ENCODE assay signal across 8 cellular contexts in genomic region chr12:124388038-124388676, GRCh38.
A peak's percentile ranks its signal among the peaks of the same experiment; 100 is the strongest.
DNase-seq lines count a peak whose midpoint lies in the region; ATAC-seq and TF ChIP-seq lines count a peak whose summit lies in the region.

No MANE protein-coding gene starts in this region.

- 76% methylated on average over 14 of the region's 15 CpGs for WGBS in smooth muscle cell (ENCODE audit: low lambda C conversion rate)

- H3K4me3 Mint-ChIP-seq in GM23338 (peak overlapping the region; percentile 60), immature natural killer cell (peak overlapping the region; percentile 22 to 79 (median 41))
- H3K4me3 Mint-ChIP-seq in activated naive CD8-positive, alpha-beta T cell treated with anti-CD3 and anti-CD28 coated beads, Interleukin-2, amount 10 ng/mL, durations not matched to agents 7 days and 5 days: peak overlapping the region; percentile 57

- no peak for ATAC-seq in GM23338
- ATAC-seq in activated naive CD8-positive, alpha-beta T cell treated with anti-CD3 and anti-CD28 coated beads, Interleukin-2, amount 10 ng/mL, durations not matched to agents 7 days and 5 days (ENCODE audit: low read depth): no peak

- 0 out of 2 replicates have a peak, but pooled peaks cover 3% of the 10 kb centered on the region for H4K20me1 ChIP-seq in GM23338 (replicated peaks; ENCODE audit: insufficient read depth)
- H4K20me1 ChIP-seq in smooth muscle cell (ENCODE audit: low read depth): peaks cover 93% of the 10 kb centered on the region

- no peaks in the 10 kb centered on the region for H3K36me3 ChIP-seq in GM23338 (ENCODE audit: insufficient read depth)
- no peaks in the 10 kb centered on the region for H3K36me3 ChIP-seq in smooth muscle cell (ENCODE audit: low read depth)

- H3K36me3 Mint-ChIP-seq in GM23338 (ENCODE audit: low read depth) (peaks cover 13% of the 10 kb centered on the region; the same call in 2 of the 3 replicates), immature natural killer cell (no peaks in the 10 kb centered on the region)
- no peaks in the 10 kb centered on the region for H3K36me3 Mint-ChIP-seq in activated naive CD8-positive, alpha-beta T cell treated with anti-CD3 and anti-CD28 coated beads, Interleukin-2, amount 10 ng/mL, durations not matched to agents 7 days and 5 days

- H3K79me2 ChIP-seq in GM23338 (replicated peaks; ENCODE audit: insufficient read depth) (peaks cover 4% of the 10 kb centered on the region; the same call in 1 of the 2 replicates), smooth muscle cell (ENCODE audit: low read depth) (peaks cover 34% of the 10 kb centered on the region)

- H3K4me3 ChIP-seq in GM23338: peak overlapping the region; percentile 57; the same call in 1 of the 2 replicates
- H3K4me3 ChIP-seq in smooth muscle cell: peak overlapping the region; percentile 57

- H3K9me2 ChIP-seq in GM23338 (ENCODE audit: insufficient read depth): no peaks in the 10 kb centered on the region

- H3K4me1 Mint-ChIP-seq in GM23338 (peaks cover under 1% of the 10 kb centered on the region; the same call in 2 of the 3 replicates), immature natural killer cell (peaks cover 37 to 38% of the 10 kb centered on the region in 2 donors)
- peaks cover 28% of the 10 kb centered on the region for H3K4me1 Mint-ChIP-seq in activated naive CD8-positive, alpha-beta T cell treated with anti-CD3 and anti-CD28 coated beads, Interleukin-2, amount 10 ng/mL, durations not matched to agents 7 days and 5 days

- H3K27me3 Mint-ChIP-seq in GM23338 (ENCODE audit: insufficient read depth, low read depth, poor library complexity) (peaks cover 10% of the 10 kb centered on the region), immature natural killer cell (ENCODE audit: low read depth in 3 of 3) (peaks cover 6 to 17% (median 8%) of the 10 kb centered on the region in 3 donors)
- H3K27me3 Mint-ChIP-seq in activated naive CD8-positive, alpha-beta T cell treated with anti-CD3 and anti-CD28 coated beads, Interleukin-2, amount 10 ng/mL, durations not matched to agents 7 days and 5 days: no peaks in the 10 kb centered on the region

- no peaks in the 10 kb centered on the region for H3K9me3 ChIP-seq in smooth muscle cell (replicated peaks; ENCODE audit: low read depth)

- POLR2A ChIA-PET in activated naive CD8-positive, alpha-beta T cell treated with anti-CD3 and anti-CD28 coated beads, Interleukin-2, amount 10 ng/mL, durations not matched to agents 7 days and 5 days (lab: Charles Lee): interaction anchor here (1.0 to 1.8 kb wide), 2 partner anchors 22 to 475 kb away, joined by 3 to 4 read pairs; no protein-coding TSS in a partner anchor

- H3K27ac Mint-ChIP-seq in GM23338 (no peak overlapping the region), immature natural killer cell (peak overlapping the region in 4 of 6 donors; percentile 50 to 78 (median 64))
- H3K27ac Mint-ChIP-seq in activated naive CD8-positive, alpha-beta T cell treated with anti-CD3 and anti-CD28 coated beads, Interleukin-2, amount 10 ng/mL, durations not matched to agents 7 days and 5 days: no peak overlapping the region

- DNase-seq in GM23338 (ENCODE audit: low spot score) (no peak), immature natural killer cell (no peak), smooth muscle cell (lab: John Stamatoyannopoulos, UW; ENCODE audit: unreplicated experiment) (no peak), NK-92 (lab: John Stamatoyannopoulos, UW; ENCODE audit: unreplicated experiment) (no peak), cerebellar nuclear complex (lab: John Stamatoyannopoulos, UW) (no peak), H4 (ENCODE audit: low spot score) (no peak), NCI-H2081 (lab: John Stamatoyannopoulos, UW) (no peak)
- no peak for DNase-seq in activated naive CD8-positive, alpha-beta T cell treated with anti-CD3 and anti-CD28 coated beads, Interleukin-2, amount 10 ng/mL, durations not matched to agents 7 days and 5 days

- H3K4me1 ChIP-seq in GM23338 (ENCODE audit: insufficient read depth) (no peaks in the 10 kb centered on the region), smooth muscle cell (ENCODE audit: low read depth) (peaks cover 29% of the 10 kb centered on the region)

- H3K4me2 ChIP-seq in GM23338 (peak overlapping the region; percentile 65; the same call in 1 of the 2 replicates), smooth muscle cell (peak overlapping the region; percentile 96)

- TF ChIP-seq CTCF in GM23338 (conservative IDR thresholded peaks at IDR 0.05; ENCODE audit: low read depth in 2 of 2): no peak
- no peak for TF ChIP-seq CTCF in smooth muscle cell (IDR thresholded peaks at IDR 0.05; ENCODE audit: borderline replicate concordance, insufficient read depth, poor library complexity, severe bottlenecking)

- H3F3A ChIP-seq in GM23338 (replicated peaks; ENCODE audit: low read depth): no peaks in the 10 kb centered on the region
- H3F3A ChIP-seq in smooth muscle cell (ENCODE audit: low read depth): peaks cover 27% of the 10 kb centered on the region

- no peaks in the 10 kb centered on the region for H3K27me3 ChIP-seq in GM23338 (ENCODE audit: insufficient read depth)
- H3K27me3 ChIP-seq in smooth muscle cell (ENCODE audit: low read depth): no peaks in the 10 kb centered on the region

- H3K9ac ChIP-seq in smooth muscle cell (ENCODE audit: low read depth): peak overlapping the region; percentile 50

- H3K27ac ChIP-seq in GM23338 (ENCODE audit: low read depth): no peak overlapping the region
- peak overlapping the region; percentile 71 for H3K27ac ChIP-seq in smooth muscle cell (ENCODE audit: low read depth)

- no peaks in the 10 kb centered on the region; the same call in 2 of the 3 replicates for H3K9me3 Mint-ChIP-seq in GM23338
- no peaks in the 10 kb centered on the region for H3K9me3 Mint-ChIP-seq in activated naive CD8-positive, alpha-beta T cell treated with anti-CD3 and anti-CD28 coated beads, Interleukin-2, amount 10 ng/mL, durations not matched to agents 7 days and 5 days
- H3K9me3 Mint-ChIP-seq in immature natural killer cell: no peaks in the 10 kb centered on the region

- no peak overlapping the region for H2AFZ ChIP-seq in GM23338
- H2AFZ ChIP-seq in smooth muscle cell (ENCODE audit: low read depth): no peak overlapping the region

TF ChIP-seq in GM23338, 12 proteins besides CTCF, POLR2A, EP300 and RAD21 (continues in another document):
- TF ChIP-seq ZNF331 (CRISPR knock-in tag; IDR thresholded peaks at IDR 0.05; ENCODE audit: low read depth) (no peak), EZH2 (IDR thresholded peaks at IDR 0.05; ENCODE audit: low read depth, unreplicated experiment) (no peak), ZNF462 (CRISPR knock-in tag; IDR thresholded peaks at IDR 0.05) (no peak), JUNB (IDR thresholded peaks at IDR 0.05; ENCODE audit: unreplicated experiment) (no peak)

Comparison
In these comparisons a context has a peak if more than half of its experiments do, and no peak if none do; other contexts are left out.
1. H3K27ac Mint-ChIP-seq: peak in immature natural killer cell (4 of 6); none in GM23338 (single experiment) and activated naive CD8-positive, alpha-beta T cell treated with anti-CD3 and anti-CD28 coated beads, Interleukin-2, amount 10 ng/mL, durations not matched to agents 7 days and 5 days (single experiment).
2. Peak in every context shown above with its lines, with median percentiles within 50 percentile points of each other: H3K4me3 Mint-ChIP-seq.